In genomic region chr7:95545007-95545615, GRCh38 we compare ENCODE assay signal across 9 cellular contexts. TPM values are rescaled to one million over a fixed set of nuclear protein-coding genes. Genes with fewer than 3 reads are reported as not detected.
DNase-seq lines count a peak whose midpoint lies in the region; ATAC-seq and TF ChIP-seq lines count a peak whose summit lies in the region.
"Had no signal": no experiment of that assay in that cellular context is flagged by ENCODE, and none has a peak within 500 bp of the region (broad histone marks: within the 10 kb centered on the region; RNA-seq: fewer than 3 reads in every experiment).

No MANE protein-coding gene starts in this region.

- peak overlapping the region; percentile 23; the same call in 1 of the 2 replicates for H3K4me3 ChIP-seq in SK-N-MC
- H3K4me3 ChIP-seq in fibroblast of villous mesenchyme (ENCODE audit: low read depth, low read length), result peak overlapping the region; percentile 53
- H3K4me3 ChIP-seq in CD8-positive, alpha-beta memory T cell (ENCODE audit: low read length), result no peak overlapping the region

- H3K4me1 Mint-ChIP-seq in CD8-positive, alpha-beta memory T cell, result no peaks in the 10 kb centered on the region
- H3K4me1 Mint-ChIP-seq: activated naive CD4-positive, alpha-beta T cell treated with anti-CD3 and anti-CD28 coated beads, Interleukin-2, amount 50 U/mL, for 24 hours had no signal

- DNase-seq in NCI-H82 (lab: John Stamatoyannopoulos, UW) (peak; percentile 57), NCI-H82 treated with DMSO at 0.1 percent for 48 hours (lab: John Stamatoyannopoulos, UW; ENCODE audit: unreplicated experiment) (no peak), SK-N-MC (ENCODE audit: low read depth, low spot score) (no peak), fibroblast of villous mesenchyme (ENCODE audit: low read depth) (peak; percentile 78), nucleus accumbens (lab: John Stamatoyannopoulos, UW) (peak in 33 of 56 donors; percentile 2 to 66 (median 23))
- DNase-seq in CD8-positive, alpha-beta memory T cell, result no peak

- no peak overlapping the region for H3K4me3 Mint-ChIP-seq in CD8-positive, alpha-beta memory T cell
- H3K4me3 Mint-ChIP-seq: activated naive CD4-positive, alpha-beta T cell treated with anti-CD3 and anti-CD28 coated beads, Interleukin-2, amount 50 U/mL, for 24 hours had no signal

- TF ChIP-seq CTCF in fibroblast of villous mesenchyme (IDR thresholded peaks at IDR 0.05; ENCODE audit: insufficient read depth, low read depth, low read length), result peak; percentile 84

- no peaks in the 10 kb centered on the region for H3K36me3 ChIP-seq in SK-N-MC (ENCODE audit: insufficient read depth, low read length)
- no peaks in the 10 kb centered on the region for H3K36me3 ChIP-seq in CD8-positive, alpha-beta memory T cell (ENCODE audit: insufficient read depth, low read length)

- no peaks in the 10 kb centered on the region for H3K36me3 Mint-ChIP-seq in CD8-positive, alpha-beta memory T cell
- H3K36me3 Mint-ChIP-seq: activated naive CD4-positive, alpha-beta T cell treated with anti-CD3 and anti-CD28 coated beads, Interleukin-2, amount 50 U/mL, for 24 hours had no signal

- no peaks in the 10 kb centered on the region for H3K27me3 Mint-ChIP-seq in CD8-positive, alpha-beta memory T cell

- no peaks in the 10 kb centered on the region for H3K4me1 ChIP-seq in CD8-positive, alpha-beta memory T cell (ENCODE audit: insufficient read depth, low read length)

- H3K27ac ChIP-seq in SK-N-MC, result no peak overlapping the region
- no peak overlapping the region for H3K27ac ChIP-seq in CD8-positive, alpha-beta memory T cell (ENCODE audit: low read depth, low read length)

- H3K9me3 Mint-ChIP-seq in CD8-positive, alpha-beta memory T cell, result peaks cover 0 to 3% (median 0%) of the 10 kb centered on the region in 5 donors
- H3K9me3 Mint-ChIP-seq: activated naive CD4-positive, alpha-beta T cell treated with anti-CD3 and anti-CD28 coated beads, Interleukin-2, amount 50 U/mL, for 24 hours had no signal

- no peak for ATAC-seq in HG03045 (IDR thresholded peaks at IDR 0.05; ENCODE audit: unreplicated experiment)
- ATAC-seq in activated CD4-positive, CD25-positive, alpha-beta regulatory T cell treated with anti-CD3 and anti-CD28 coated beads, Interleukin-2, amount 50 U/mL, for 24 hours, result no peak

- H3K9me3 ChIP-seq in SK-N-MC (ENCODE audit: low read depth, low read length), result no peaks in the 10 kb centered on the region
- H3K9me3 ChIP-seq in CD8-positive, alpha-beta memory T cell (ENCODE audit: low read length), result no peaks in the 10 kb centered on the region

- POLR2A ChIA-PET in CD8-positive, alpha-beta memory T cell (lab: Charles Lee), result no interaction called here

- H3K27ac Mint-ChIP-seq in CD8-positive, alpha-beta memory T cell, result no peak overlapping the region
- H3K27ac Mint-ChIP-seq: activated naive CD4-positive, alpha-beta T cell treated with anti-CD3 and anti-CD28 coated beads, Interleukin-2, amount 50 U/mL, for 24 hours had no signal

- CTCF ChIA-PET in CD8-positive, alpha-beta memory T cell (lab: Charles Lee), result no interaction called here

- no peaks in the 10 kb centered on the region for H3K27me3 ChIP-seq in CD8-positive, alpha-beta memory T cell (ENCODE audit: insufficient read depth, low read length, poor library complexity, severe bottlenecking)

- H3K9ac ChIP-seq in SK-N-MC (ENCODE audit: insufficient read length), result no peak overlapping the region

RNA-seq across cellular contexts. Expression of gene PDK4, which starts 51.2 kb away (rescaled TPM):
- total RNA-seq in fibroblast of villous mesenchyme, result under 0.01 TPM in 2 replicates
- 1 to 10 TPM in 1 of 2 experiments, under 1 TPM in 1; 0.74 to 1.2 TPM for total RNA-seq in CD8-positive, alpha-beta memory T cell
- polyA plus RNA-seq in CD8-positive, alpha-beta memory T cell, result not detected

RNA-seq across cellular contexts. Expression of gene ASB4, which starts 59.4 kb away (rescaled TPM):
- total RNA-seq in fibroblast of villous mesenchyme, result not detected in 2 replicates
- total RNA-seq in CD8-positive, alpha-beta memory T cell, result not detected
- polyA plus RNA-seq in CD8-positive, alpha-beta memory T cell, result not detected

Comparison
In these comparisons a context has a peak if more than half of its experiments do, and no peak if none do; other contexts are left out.
1. DNase-seq: peak in NCI-H82 (single experiment), fibroblast of villous mesenchyme (single experiment) and nucleus accumbens (33 of 56); none in NCI-H82 treated with DMSO at 0.1 percent for 48 hours (single experiment), SK-N-MC (single experiment) and CD8-positive, alpha-beta memory T cell (0 of 5).